In the genomic region with DNA sequence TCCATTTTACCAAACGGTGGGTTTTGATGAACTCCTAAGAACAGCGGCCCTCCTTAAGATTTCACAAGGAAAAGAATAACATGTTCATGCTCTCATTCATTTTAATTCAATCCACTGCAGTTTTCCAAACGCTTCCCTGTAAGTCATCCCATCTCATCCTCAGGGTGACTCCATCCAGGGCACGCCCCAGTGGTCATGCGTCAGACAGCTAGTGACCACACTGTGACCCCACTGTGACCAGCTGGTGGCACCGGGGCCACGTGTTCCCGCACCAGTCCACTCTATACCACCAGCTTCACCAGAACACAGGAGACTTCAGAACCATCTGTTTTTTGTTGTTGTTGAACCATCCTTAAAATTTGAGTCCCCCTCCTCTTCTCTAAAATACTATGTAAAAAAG, we compare ENCODE assay signal across 32 cellular contexts. TPM values are rescaled to one million over a fixed set of nuclear protein-coding genes. Genes with fewer than 3 reads are reported as not detected.
DNase-seq lines count a peak whose midpoint lies in the region; ATAC-seq and TF ChIP-seq lines count a peak whose summit lies in the region.
"Had no signal": no experiment of that assay in that cellular context is flagged by ENCODE, and none has a peak within 500 bp of the region (broad histone marks: within the 10 kb centered on the region; RNA-seq: fewer than 3 reads in every experiment).

No MANE protein-coding gene starts in this region.

- H3K27ac Mint-ChIP-seq in mesothelial cell of epicardium: peak overlapping the region; percentile 25
- H3K27ac Mint-ChIP-seq: activated CD4-positive, alpha-beta memory T cell treated with anti-CD3 and anti-CD28 coated beads for 36 hours; activated T-helper 17 cell treated with anti-CD3 and anti-CD28 coated beads, Interleukin-2, amount 50 U/mL, for 72 hours; naive thymus-derived CD8-positive, alpha-beta T cell had no signal

- H3K36me3 Mint-ChIP-seq in mesothelial cell of epicardium: peaks cover 12% of the 10 kb centered on the region

- peak overlapping the region; percentile 38 for H3K27ac ChIP-seq in brain microvascular endothelial cell
- H3K27ac ChIP-seq: C4-2B, left lung, testis, vagina had no signal

- TF ChIP-seq CTCF in brain microvascular endothelial cell (IDR thresholded peaks at IDR 0.05; ENCODE audit: low read depth, low read length, missing control alignments) (no peak), mesothelial cell of epicardium (IDR thresholded peaks at IDR 0.05; ENCODE audit: unreplicated experiment) (no peak)

- H3K4me1 Mint-ChIP-seq in mesothelial cell of epicardium: peaks cover 5% of the 10 kb centered on the region

- H3K4me3 ChIP-seq in brain microvascular endothelial cell (ENCODE audit: low read depth, low read length): no peak overlapping the region
- H3K4me3 ChIP-seq: left lung, testis, vagina had no signal

- H3K36me3 ChIP-seq in brain microvascular endothelial cell (replicated peaks): peaks cover 2% of the 10 kb centered on the region

- no peaks in the 10 kb centered on the region for H3K27me3 ChIP-seq in brain microvascular endothelial cell (replicated peaks)
- H3K27me3 ChIP-seq: left lung, testis, vagina had no signal

- in situ Hi-C loops in brain microvascular endothelial cell (cut with HindIII; ENCODE audit: low pct_ligation_motif_present, low sequenced_read_pairs): no loop called here

- no peaks in the 10 kb centered on the region for H3K27me3 Mint-ChIP-seq in mesothelial cell of epicardium (ENCODE audit: low read depth)
- H3K27me3 Mint-ChIP-seq: activated CD4-positive, alpha-beta memory T cell treated with anti-CD3 and anti-CD28 coated beads for 36 hours; activated T-helper 17 cell treated with anti-CD3 and anti-CD28 coated beads, Interleukin-2, amount 50 U/mL, for 72 hours; naive thymus-derived CD8-positive, alpha-beta T cell had no signal

- ATAC-seq in HG02623 (IDR thresholded peaks at IDR 0.05; ENCODE audit: unreplicated experiment) (no peak), GM18502 (IDR thresholded peaks at IDR 0.05; ENCODE audit: poor library complexity, unreplicated experiment) (no peak)
- ATAC-seq: activated CD4-positive, CD25-positive, alpha-beta regulatory T cell treated with anti-CD3 and anti-CD28 coated beads, Interleukin-2, amount 50 U/mL, for 24 hours; activated naive CD4-positive, alpha-beta T cell treated with anti-CD3 and anti-CD28 coated beads, Interleukin-2, amount 50 U/mL, for 72 hours; activated T-helper 17 cell treated with anti-CD3 and anti-CD28 coated beads, Interleukin-2, amount 50 U/mL, for 72 hours; left lung; naive thymus-derived CD8-positive, alpha-beta T cell had no signal

- no peaks in the 10 kb centered on the region for H3K9me3 Mint-ChIP-seq in mesothelial cell of epicardium
- H3K9me3 Mint-ChIP-seq: activated CD4-positive, alpha-beta memory T cell treated with anti-CD3 and anti-CD28 coated beads for 36 hours; activated naive CD4-positive, alpha-beta T cell treated with anti-CD3 and anti-CD28 coated beads, Interleukin-2, amount 50 U/mL, for 72 hours; activated T-helper 17 cell treated with anti-CD3 and anti-CD28 coated beads, Interleukin-2, amount 50 U/mL, for 72 hours; naive thymus-derived CD8-positive, alpha-beta T cell had no signal

- peak; percentile 74 for DNase-seq in EH (ENCODE audit: low read depth)
- peak; percentile 82 for DNase-seq in LHCN-M2 (ENCODE audit: low read depth)
- peak; percentile 74 for DNase-seq in brain microvascular endothelial cell
- no peak for DNase-seq in mesothelial cell of epicardium (ENCODE audit: low spot score in 2 of 2, unreplicated experiment in 2 of 2)
- DNase-seq in COLO829 (ENCODE audit: low spot score): no peak
- no peak for DNase-seq in activated CD4-positive, CD25-positive, alpha-beta regulatory T cell (lab: John Stamatoyannopoulos, UW)
- DNase-seq: activated CD4-positive, alpha-beta memory T cell treated with anti-CD3 and anti-CD28 coated beads for 36 hours; activated CD8-positive, alpha-beta memory T cell treated with anti-CD3 and anti-CD28 coated beads, Interleukin-2, amount 50 U/mL, for 48 hours; aorta; central memory CD4-positive, alpha-beta T cell; Kasumi-1; left lung; naive thymus-derived CD8-positive, alpha-beta T cell; NCI-H1105; NCI-H2029; NCI-H345; NCI-H774; OCI-M1; retina; SHP77; stimulated activated CD4-positive, alpha-beta T cell treated with anti-CD3 and anti-CD28 coated beads, Interleukin-4, amount 100 ng/mL, for 1 hour; stimulated activated naive CD4-positive, alpha-beta T cell; SW 1271; T1000; testis had no signal

- H3K4me3 Mint-ChIP-seq in mesothelial cell of epicardium: no peak overlapping the region
- H3K4me3 Mint-ChIP-seq: activated CD4-positive, alpha-beta memory T cell treated with anti-CD3 and anti-CD28 coated beads for 36 hours; activated T-helper 17 cell treated with anti-CD3 and anti-CD28 coated beads, Interleukin-2, amount 50 U/mL, for 72 hours; naive thymus-derived CD8-positive, alpha-beta T cell had no signal

RNA-seq across cellular contexts. Expression of a gene that starts 14.3 kb away (rescaled TPM):
- total RNA-seq in LHCN-M2 (2014; rRNA removed): 48.2 and 55.5 TPM in 2 replicates
- 18.4 TPM for polyA plus RNA-seq in LHCN-M2 (2012)
- total RNA-seq in mesothelial cell of epicardium: 23.3 to 26.8 TPM (median 24.0 TPM) in 3 replicates

RNA-seq across cellular contexts. Expression of a gene that starts 14.7 kb away (rescaled TPM):
- total RNA-seq in LHCN-M2 (2014; rRNA removed) (532 and 556 TPM in 2 replicates), mesothelial cell of epicardium (141 to 145 TPM (median 142 TPM) in 3 replicates)
- polyA plus RNA-seq in LHCN-M2 (2012): 328 TPM

Comparison
In these comparisons a context has a peak if more than half of its experiments do, and no peak if none do; other contexts are left out.
1. DNase-seq: peak in EH (single experiment), LHCN-M2 (single experiment) and brain microvascular endothelial cell (single experiment); none in mesothelial cell of epicardium (0 of 2), COLO829 (single experiment) and activated CD4-positive, CD25-positive, alpha-beta regulatory T cell (0 of 4).